Comparison of ENCODE assay signal across 1 cellular context in the genomic region with DNA sequence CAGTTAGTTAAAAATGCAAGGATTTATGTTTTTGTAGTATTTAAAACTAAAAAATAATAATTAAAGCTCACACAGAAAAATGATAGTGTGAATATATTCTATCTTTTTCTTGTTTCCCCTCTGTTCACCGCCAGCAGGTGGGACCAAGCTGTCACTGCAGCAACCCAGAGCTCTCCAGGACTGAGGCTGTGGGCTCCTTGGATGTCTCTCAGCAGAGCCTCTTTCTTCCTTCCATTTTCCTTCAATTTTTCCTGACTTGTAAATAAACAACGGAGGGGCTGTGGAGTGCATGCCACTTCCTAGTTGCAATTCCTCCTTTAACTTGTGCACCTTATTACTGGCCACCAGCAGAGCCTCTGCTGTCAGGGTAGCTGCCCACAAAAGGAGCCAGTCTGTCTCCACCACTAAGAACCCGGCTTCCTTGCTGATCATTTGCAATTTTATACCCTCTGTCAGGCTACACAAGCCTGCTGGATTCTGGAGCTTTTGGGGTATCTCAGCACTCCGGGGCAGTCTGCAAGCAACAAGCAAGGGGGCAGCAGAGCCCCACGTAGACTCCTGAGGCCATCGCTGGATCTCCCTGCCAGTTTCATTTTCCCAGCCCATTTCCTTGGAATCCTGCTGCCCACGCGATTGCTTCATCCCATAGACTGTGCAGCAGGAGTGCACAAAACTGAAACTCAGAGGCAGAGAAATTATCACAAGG.
TF ChIP-seq lines count a peak whose summit lies in the region.

No MANE protein-coding gene starts in this region.

TF ChIP-seq in HepG2, 621 proteins besides CTCF, POLR2A, EP300 and RAD21 (continued from another document):
- TF ChIP-seq SMC3 (IDR thresholded peaks at IDR 0.05; ENCODE audit: low read length), result peak; percentile 34; the same call in 1 of the 2 replicates
- peak; percentile 77 for TF ChIP-seq STAG1 (CRISPR knock-in tag; IDR thresholded peaks at IDR 0.05)
- TF ChIP-seq ATF7-NPFF (CRISPR knock-in tag; IDR thresholded peaks at IDR 0.05; ENCODE audit: low read depth), result no peak
- peak; percentile 63; the same call in 1 of the 2 replicates for TF ChIP-seq CEBPB (IDR thresholded peaks at IDR 0.05; ENCODE audit: borderline replicate concordance, low read depth, low read length)
- no peak for TF ChIP-seq NRL (CRISPR knock-in tag; IDR thresholded peaks at IDR 0.05; ENCODE audit: borderline replicate concordance)
TF ChIP-seq in HepG2: peak in this region for 5.
